In genomic region chr13:46145950-46146349, GRCh38 we compare ENCODE assay signal across 25 cellular contexts. TPM values are rescaled to one million over a fixed set of nuclear protein-coding genes. Genes with fewer than 3 reads are reported as not detected.
"Had no signal": no experiment of that assay in that cellular context is flagged by ENCODE, and none has a peak within 500 bp of the region (broad histone marks: within the 10 kb centered on the region; RNA-seq: fewer than 3 reads in every experiment).

No MANE protein-coding gene starts in this region.

- H3K4me3 Mint-ChIP-seq: natural killer cell, neural crest cell had no signal

- H3K9me3 Mint-ChIP-seq: natural killer cell, neural crest cell had no signal

- DNase-seq: cortex of kidney; dorsolateral prefrontal cortex; effector memory CD4-positive, alpha-beta T cell; gastrocnemius medialis; heart right ventricle; hypothalamus; kidney glomerular epithelial cell; mammary epithelial cell; natural killer cell; nucleus accumbens; ovary; sigmoid colon; stimulated activated CD4-positive, alpha-beta T cell treated with anti-CD3 and anti-CD28 coated beads, Interleukin-12 subunit alpha, Interleukin-12 subunit beta, amount 100 ng/mL, for 4 hours; stimulated activated naive CD4-positive, alpha-beta T cell treated with Interleukin-2 at 50 U/mL for 16 hours; trophoblast cell had no signal

- H3K27ac ChIP-seq: dorsolateral prefrontal cortex, gastrocnemius medialis, heart right ventricle, ovary, right atrium auricular region, sigmoid colon, skin epidermis had no signal

- ATAC-seq: esophagus mucosa, gastrocnemius medialis, heart right ventricle, natural killer cell had no signal

- H3K4me1 ChIP-seq: gastrocnemius medialis, heart right ventricle, right atrium auricular region, sigmoid colon had no signal

- H3K36me3 ChIP-seq: gastrocnemius medialis, ovary, right atrium auricular region, sigmoid colon had no signal

- H3K9me3 ChIP-seq: gastrocnemius medialis, heart right ventricle, ovary, right atrium auricular region, sigmoid colon had no signal

- H3K27me3 ChIP-seq: dorsolateral prefrontal cortex, ovary, right atrium auricular region, sigmoid colon had no signal

- FAIRE-seq: endometrium, islet of Langerhans had no signal

- H3K4me3 ChIP-seq: dorsolateral prefrontal cortex, gastrocnemius medialis, heart right ventricle, ovary, right atrium auricular region, sigmoid colon, skin epidermis had no signal

RNA-seq across cellular contexts. Expression of gene LCP1, which starts 36.0 kb away (rescaled TPM):
- total RNA-seq: myocyte had no signal

RNA-seq across cellular contexts. Expression of gene CPB2, which starts 41.1 kb away (rescaled TPM):
- total RNA-seq: esophagus mucosa, fibroblast of lung, heart right ventricle, mammary epithelial cell, myocyte, natural killer cell, posterior vena cava, right atrium auricular region, sigmoid colon, urinary bladder had no signal
